Comparison of ENCODE assay signal across 8 cellular contexts in genomic region chr1:21261551-21262281, GRCh38. TPM values are rescaled to one million over a fixed set of nuclear protein-coding genes. Genes with fewer than 3 reads are reported as not detected.
A peak's percentile ranks its signal among the peaks of the same experiment; 100 is the strongest.
DNase-seq lines count a peak whose midpoint lies in the region; ATAC-seq, FAIRE-seq and TF ChIP-seq lines count a peak whose summit lies in the region.

No MANE protein-coding gene starts in this region.

- H3K27ac ChIP-seq in pancreas, result peak overlapping the region; percentile 75 to 90 (median 88)

- no peak overlapping the region for H3K4me3 Mint-ChIP-seq in activated naive CD4-positive, alpha-beta T cell treated with anti-CD3 and anti-CD28 coated beads, Interleukin-2, amount 50 U/mL, for 24 hours

- TF ChIP-seq CTCF in AG09309 (IDR thresholded peaks at IDR 0.05; ENCODE audit: control insufficient read depth, insufficient read depth, low read depth, low read length, missing control alignments) (no peak), pancreas (IDR thresholded peaks at IDR 0.05) (no peak)

- peaks cover 0 to 21% (median 2%) of the 10 kb centered on the region in 3 donors for H3K36me3 ChIP-seq in pancreas

- no peaks in the 10 kb centered on the region for H3K9me3 ChIP-seq in pancreas

- H3K27me3 ChIP-seq in pancreas, result no peaks in the 10 kb centered on the region

- FAIRE-seq in pancreas (lab: Jason Lieb, UNC), result no peak

- no peaks in the 10 kb centered on the region for H3K9me3 Mint-ChIP-seq in activated naive CD4-positive, alpha-beta T cell treated with anti-CD3 and anti-CD28 coated beads, Interleukin-2, amount 50 U/mL, for 24 hours

- DNase-seq in AG09309 (ENCODE audit: low read depth) (peak; percentile 88), HT1080 (ENCODE audit: low read depth) (peak; percentile 94), Right ventricle myocardium superior (peak; percentile 81), pancreas (peak in 5 of 6 donors; percentile 53 to 78 (median 64)), DMS114 treated with DMSO at 0.1 percent for 48 hours (lab: John Stamatoyannopoulos, UW; ENCODE audit: unreplicated experiment) (no peak), NCI-H748 treated with DMSO at 0.1 percent for 48 hours (lab: John Stamatoyannopoulos, UW) (no peak)

- H3K27me3 Mint-ChIP-seq in activated naive CD4-positive, alpha-beta T cell treated with anti-CD3 and anti-CD28 coated beads, Interleukin-2, amount 50 U/mL, for 24 hours, result no peaks in the 10 kb centered on the region

- peaks cover 23 to 32% (median 23%) of the 10 kb centered on the region in 3 donors for H3K4me1 ChIP-seq in pancreas

- peak overlapping the region; percentile 87 for H3K27ac Mint-ChIP-seq in activated naive CD4-positive, alpha-beta T cell treated with anti-CD3 and anti-CD28 coated beads, Interleukin-2, amount 50 U/mL, for 24 hours

- ATAC-seq in Right ventricle myocardium superior (ENCODE audit: poor library complexity) (peak; percentile 77), pancreas (peak; percentile 50 to 82 (median 60)), GM21576 (IDR thresholded peaks at IDR 0.05; ENCODE audit: unreplicated experiment) (no peak)

- H3K4me3 ChIP-seq in AG09309 (ENCODE audit: control insufficient read depth, low read depth, low read length), result no peak overlapping the region
- H3K4me3 ChIP-seq in pancreas, result no peak overlapping the region

- peaks cover 47% of the 10 kb centered on the region for H3K4me1 Mint-ChIP-seq in activated naive CD4-positive, alpha-beta T cell treated with anti-CD3 and anti-CD28 coated beads, Interleukin-2, amount 50 U/mL, for 24 hours

- WGBS in pancreas, 2 donors, result 61 to 64% methylated on average over 20 of the region's 20 CpGs

- H3K36me3 Mint-ChIP-seq in activated naive CD4-positive, alpha-beta T cell treated with anti-CD3 and anti-CD28 coated beads, Interleukin-2, amount 50 U/mL, for 24 hours, result peaks cover 15% of the 10 kb centered on the region

- intact Hi-C loops in Right ventricle myocardium superior (cut with DNase I) (no loop called here), pancreas (cut with DNase I) (loop anchor here in 1 of 3 donors (10.0 kb wide), 1 partner anchor 73 kb away; no protein-coding TSS in a partner anchor)

RNA-seq across cellular contexts. Expression of gene ECE1, which starts 28.5 kb away (rescaled TPM):
- total RNA-seq in HT1080 (2014; rRNA removed; shearing (Covaris generic)), result 66.6 and 72.6 TPM in 2 replicates
- polyA plus RNA-seq in HT1080 (2015; cell fraction: cytosol; rRNA removed), result 103 and 119 TPM in 2 replicates
- polyA plus RNA-seq in HT1080 (2015; cell fraction: nucleus; rRNA removed), result 211 and 256 TPM in 2 replicates
- 45.3 TPM for total RNA-seq in Right ventricle myocardium superior
- 100 to 1,000 TPM in 2 of 6 donors, 10 to 100 TPM in 4; 68.4 to 141 (median 89.1) TPM for total RNA-seq in pancreas
- 10 to 100 TPM; 38.1 to 59.8 TPM for polyA plus RNA-seq in pancreas

Comparison
In these comparisons a context has a peak if more than half of its experiments do, and no peak if none do; other contexts are left out.
1. DNase-seq: peak in AG09309 (single experiment), HT1080 (single experiment), Right ventricle myocardium superior (single experiment) and pancreas (5 of 6); none in DMS114 treated with DMSO at 0.1 percent for 48 hours (single experiment) and NCI-H748 treated with DMSO at 0.1 percent for 48 hours (single experiment).